Comparison of ENCODE assay signal across 13 cellular contexts in the genomic region with DNA sequence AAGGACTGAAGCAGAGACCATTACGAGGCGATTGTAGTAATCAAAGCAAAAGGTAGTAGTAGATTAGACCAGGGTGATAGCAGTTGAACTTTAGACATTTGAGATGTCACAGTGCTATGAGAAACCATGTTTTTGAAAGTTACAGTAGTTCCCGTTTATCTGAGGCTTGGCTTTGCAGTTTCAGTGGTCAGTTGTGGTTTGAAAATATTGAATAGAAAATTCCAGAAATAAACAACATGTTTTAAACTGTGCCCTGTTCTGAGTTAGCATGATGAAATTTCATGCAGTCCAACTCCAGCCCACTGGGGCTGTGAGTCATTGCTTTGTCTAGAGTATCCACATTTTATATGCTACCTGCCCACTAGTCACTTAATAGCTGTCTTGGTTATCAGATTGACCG. TPM values are rescaled to one million over a fixed set of nuclear protein-coding genes. Genes with fewer than 3 reads are reported as not detected.
DNase-seq lines count a peak whose midpoint lies in the region; ATAC-seq and TF ChIP-seq lines count a peak whose summit lies in the region.
"Had no signal": no experiment of that assay in that cellular context is flagged by ENCODE, and none has a peak within 500 bp of the region (broad histone marks: within the 10 kb centered on the region; RNA-seq: fewer than 3 reads in every experiment).

No MANE protein-coding gene starts in this region.

- peak; percentile 47 for ATAC-seq in left lung
- ATAC-seq in GM19324 (IDR thresholded peaks at IDR 0.05; ENCODE audit: low FRiP score, unreplicated experiment): no peak

- TF ChIP-seq CTCF in AG09319 (IDR thresholded peaks at IDR 0.05; ENCODE audit: low read depth, low read length) (no peak), HFFc6 (IDR thresholded peaks at IDR 0.05) (no peak), left lung (IDR thresholded peaks at IDR 0.05) (no peak), colonic mucosa (IDR thresholded peaks at IDR 0.05) (no peak)

- H3K36me3 ChIP-seq in left lung (peaks cover 0 to 67% of the 10 kb centered on the region in 2 donors), colonic mucosa (peaks cover 14% of the 10 kb centered on the region)

- no peak overlapping the region for H3K4me3 ChIP-seq in left lung
- no peak overlapping the region for H3K4me3 ChIP-seq in colonic mucosa
- H3K4me3 ChIP-seq: ascending aorta, suprapubic skin had no signal

- intact Hi-C loops in left lung (cut with DNase I) (no loop called here), colonic mucosa (cut with DNase I) (no loop called here)

- peaks cover 51% of the 10 kb centered on the region for H3K4me1 Mint-ChIP-seq in HFFc6 (ENCODE audit: low read depth)

- H3K9me3 Mint-ChIP-seq in HFFc6: no peaks in the 10 kb centered on the region

- peaks cover 30% of the 10 kb centered on the region for H3K36me3 Mint-ChIP-seq in HFFc6 (ENCODE audit: low read depth)

- H3K9me3 ChIP-seq in left lung (no peaks in the 10 kb centered on the region), colonic mucosa (no peaks in the 10 kb centered on the region)
- H3K9me3 ChIP-seq: ascending aorta, suprapubic skin had no signal

- peak; percentile 29 for DNase-seq in AG09319 (ENCODE audit: extremely low read depth, low read depth)
- DNase-seq in HFFc6: peak; percentile 45
- DNase-seq in astrocyte of the hippocampus (ENCODE audit: low read depth, low spot score): peak; percentile 79
- DNase-seq in left lung: no peak
- no peak for DNase-seq in RPMI8226
- DNase-seq in colonic mucosa: no peak
- DNase-seq in cortex of kidney (lab: John Stamatoyannopoulos, UW): no peak
- DNase-seq: islet precursor cell, WERI-Rb-1 had no signal

- H3K4me1 ChIP-seq in left lung: no peaks in the 10 kb centered on the region
- no peaks in the 10 kb centered on the region for H3K4me1 ChIP-seq in colonic mucosa
- H3K4me1 ChIP-seq: ascending aorta, suprapubic skin had no signal

- H3K27ac ChIP-seq in left lung (no peak overlapping the region), colonic mucosa (no peak overlapping the region)
- H3K27ac ChIP-seq: ascending aorta, HL-60, suprapubic skin, WERI-Rb-1 had no signal

- 0 out of 2 replicates have a peak overlapping the region, but pooled peaks have one; percentile 18 for H3K4me3 Mint-ChIP-seq in HFFc6

- no peak overlapping the region for H3K9ac ChIP-seq in colonic mucosa (ENCODE audit: low read depth in 2 of 2, low read length in 2 of 2)

- H3K27ac Mint-ChIP-seq in HFFc6: peak overlapping the region; percentile 72

- H3K27me3 ChIP-seq in left lung (no peaks in the 10 kb centered on the region), colonic mucosa (no peaks in the 10 kb centered on the region)
- H3K27me3 ChIP-seq: ascending aorta, suprapubic skin had no signal

- H3K27me3 Mint-ChIP-seq in HFFc6 (ENCODE audit: insufficient read depth): no peaks in the 10 kb centered on the region; the same call in 1 of the 2 replicates

RNA-seq across cellular contexts. Expression of gene ZNF638, which starts 47.5 kb away (rescaled TPM):
- 10 to 100 TPM; 58.5 to 66.6 (median 60.6) TPM for total RNA-seq in HFFc6 (2021; fragmentation: NEBNext Ultra II Directional; extraction: Animal tissue kit (Norgen Biotek cat#: 25700))
- total RNA-seq in left lung (10 to 100 TPM; 92.1 to 94.4 TPM), colonic mucosa (10 to 100 TPM; 73.2 to 76.9 TPM)

Comparison
In these comparisons a context has a peak if more than half of its experiments do, and no peak if none do; other contexts are left out.
1. DNase-seq: peak in AG09319 (single experiment), HFFc6 (single experiment) and astrocyte of the hippocampus (single experiment); none in left lung (0 of 2), RPMI8226 (single experiment), colonic mucosa (single experiment) and cortex of kidney (single experiment).